In the genomic region with DNA sequence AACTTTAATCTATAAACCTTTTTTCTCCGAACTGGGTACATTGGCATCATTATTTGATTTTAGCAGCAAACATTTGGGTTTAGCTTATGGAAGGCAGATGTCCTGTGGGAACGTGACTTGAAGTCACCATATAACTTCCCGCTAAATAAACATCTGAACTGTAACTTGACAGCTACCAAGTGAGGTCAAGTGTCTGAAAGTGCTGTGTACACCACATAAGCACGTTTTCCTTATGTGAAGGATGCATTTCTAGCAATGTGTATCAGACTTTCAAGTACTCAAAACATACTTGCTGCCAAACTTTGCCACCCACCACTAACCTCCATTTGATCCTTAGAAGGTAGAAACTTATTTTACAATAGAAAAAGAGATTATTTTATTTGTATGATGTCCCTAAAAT, we compare ENCODE assay signal across 26 cellular contexts. TPM values are rescaled to one million over a fixed set of nuclear protein-coding genes. Genes with fewer than 3 reads are reported as not detected.
"Had no signal": no experiment of that assay in that cellular context is flagged by ENCODE, and none has a peak within 500 bp of the region (broad histone marks: within the 10 kb centered on the region; RNA-seq: fewer than 3 reads in every experiment).

No MANE protein-coding gene starts in this region.

- H3K27me3 ChIP-seq: SJCRH30 had no signal

- H3K4me3 ChIP-seq: K562, SJCRH30 had no signal

- H3K9me3 ChIP-seq: SJCRH30 had no signal

- H3K27ac ChIP-seq: SJCRH30 had no signal

- H3K4me1 ChIP-seq: SJCRH30 had no signal

- FAIRE-seq: bronchial epithelial cell, K562 had no signal

- ATAC-seq: activated CD4-positive, CD25-positive, alpha-beta regulatory T cell treated with anti-CD3 and anti-CD28 coated beads, Interleukin-2, amount 50 U/mL, for 24 hours; activated CD8-positive, alpha-beta T cell treated with anti-CD3 and anti-CD28 coated beads for 36 hours; activated T-cell treated with anti-CD3 and anti-CD28 coated beads, Interleukin-2, amount 50 U/mL, for 72 hours; K562; Panc1; Right ventricle myocardium inferior had no signal

- H3K36me3 ChIP-seq: SJCRH30 had no signal

- DNase-seq: activated CD4-positive, alpha-beta T cell treated with anti-CD3 and anti-CD28 coated beads for 4 hours; activated CD8-positive, alpha-beta memory T cell treated with anti-CD3 and anti-CD28 coated beads, Interleukin-2, amount 50 U/mL, for 4 hours; activated CD8-positive, alpha-beta T cell treated with anti-CD3 and anti-CD28 coated beads for 36 hours; activated gamma-delta T cell treated with Interleukin-2 at 50 U/mL for 16 hours; activated naive CD4-positive, alpha-beta T cell treated with anti-CD3 and anti-CD28 coated beads, Interleukin-2, amount 10 ng/mL, durations not matched to agents 7 days and 5 days; activated naive CD8-positive, alpha-beta T cell treated with anti-CD3 and anti-CD28 coated beads for 36 hours; activated T-cell treated with anti-CD3 and anti-CD28 coated beads, Interleukin-2, amount 50 U/mL, for 72 hours; aorta; central memory CD4-positive, alpha-beta T cell; Karpas-422; NCI-H1092; NCI-H1417; NCI-H1930; NCI-H345; NCI-H510A; NCI-H526 treated with DMSO at 0.1 percent for 48 hours; NCI-H82; RPMI8226; SJCRH30 had no signal

RNA-seq across cellular contexts. Expression of gene SLC1A3, which starts 35.7 kb away (rescaled TPM):
- total RNA-seq: activated T-helper 2 cell treated with anti-CD3 and anti-CD28 coated beads, Interferon-gamma antibody, Interleukin-2, Interleukin-4, amounts not matched to agents 10 μg/mL and 5 μg/mL and 100 μg/mL, durations not matched to agents 14 hours and 24 hours and 36 hours; OCI-LY7 had no signal
